1 cellular context compared by ENCODE assay signal in the genomic region with DNA sequence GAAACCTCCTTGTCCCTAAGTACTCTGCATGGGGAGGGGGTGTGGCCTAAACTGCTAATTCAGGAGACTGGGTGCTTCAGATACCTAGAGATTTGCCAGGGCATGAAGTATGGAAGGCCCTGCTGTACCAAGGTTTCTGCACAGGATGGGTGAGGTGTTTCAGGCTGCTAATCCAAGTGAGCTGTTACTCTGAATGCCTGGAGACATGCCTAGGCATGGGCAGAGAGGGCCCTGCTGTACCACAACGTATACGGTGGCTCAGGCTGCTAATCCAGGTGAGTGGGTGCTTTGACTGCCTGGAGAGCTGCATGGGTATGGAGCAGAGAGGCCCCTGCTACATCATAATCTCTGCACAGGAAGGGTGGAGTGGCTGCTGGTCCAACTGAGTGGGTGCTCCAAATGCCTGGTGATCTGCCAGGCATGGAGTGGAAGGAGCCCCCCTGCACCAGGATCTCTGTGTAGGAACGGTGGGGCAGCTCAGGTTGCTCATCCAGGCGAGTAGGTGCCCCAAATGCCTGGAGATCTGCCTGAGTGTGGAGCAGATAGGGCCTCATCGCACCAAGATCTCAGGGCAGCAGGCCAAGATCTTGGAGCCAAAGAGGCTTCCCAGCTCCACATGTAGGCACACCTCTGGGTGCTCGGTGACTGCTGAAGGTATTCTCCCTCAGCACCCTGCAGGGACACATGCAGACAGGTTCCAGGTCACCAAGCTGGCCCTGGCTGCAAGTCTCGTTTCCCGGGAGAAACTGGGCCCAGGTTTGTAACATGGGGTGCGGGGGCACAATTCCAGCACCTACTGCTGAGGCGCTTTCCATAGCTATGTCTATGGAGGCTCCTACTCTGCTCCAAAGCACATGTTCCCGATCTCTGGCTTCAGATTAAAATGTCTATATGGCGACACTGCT.
TF ChIP-seq lines count a peak whose summit lies in the region.

No MANE protein-coding gene starts in this region.

TF ChIP-seq in GM23338, 12 proteins besides CTCF, POLR2A, EP300 and RAD21 (continued from another document):
- TF ChIP-seq, protein P1, sequence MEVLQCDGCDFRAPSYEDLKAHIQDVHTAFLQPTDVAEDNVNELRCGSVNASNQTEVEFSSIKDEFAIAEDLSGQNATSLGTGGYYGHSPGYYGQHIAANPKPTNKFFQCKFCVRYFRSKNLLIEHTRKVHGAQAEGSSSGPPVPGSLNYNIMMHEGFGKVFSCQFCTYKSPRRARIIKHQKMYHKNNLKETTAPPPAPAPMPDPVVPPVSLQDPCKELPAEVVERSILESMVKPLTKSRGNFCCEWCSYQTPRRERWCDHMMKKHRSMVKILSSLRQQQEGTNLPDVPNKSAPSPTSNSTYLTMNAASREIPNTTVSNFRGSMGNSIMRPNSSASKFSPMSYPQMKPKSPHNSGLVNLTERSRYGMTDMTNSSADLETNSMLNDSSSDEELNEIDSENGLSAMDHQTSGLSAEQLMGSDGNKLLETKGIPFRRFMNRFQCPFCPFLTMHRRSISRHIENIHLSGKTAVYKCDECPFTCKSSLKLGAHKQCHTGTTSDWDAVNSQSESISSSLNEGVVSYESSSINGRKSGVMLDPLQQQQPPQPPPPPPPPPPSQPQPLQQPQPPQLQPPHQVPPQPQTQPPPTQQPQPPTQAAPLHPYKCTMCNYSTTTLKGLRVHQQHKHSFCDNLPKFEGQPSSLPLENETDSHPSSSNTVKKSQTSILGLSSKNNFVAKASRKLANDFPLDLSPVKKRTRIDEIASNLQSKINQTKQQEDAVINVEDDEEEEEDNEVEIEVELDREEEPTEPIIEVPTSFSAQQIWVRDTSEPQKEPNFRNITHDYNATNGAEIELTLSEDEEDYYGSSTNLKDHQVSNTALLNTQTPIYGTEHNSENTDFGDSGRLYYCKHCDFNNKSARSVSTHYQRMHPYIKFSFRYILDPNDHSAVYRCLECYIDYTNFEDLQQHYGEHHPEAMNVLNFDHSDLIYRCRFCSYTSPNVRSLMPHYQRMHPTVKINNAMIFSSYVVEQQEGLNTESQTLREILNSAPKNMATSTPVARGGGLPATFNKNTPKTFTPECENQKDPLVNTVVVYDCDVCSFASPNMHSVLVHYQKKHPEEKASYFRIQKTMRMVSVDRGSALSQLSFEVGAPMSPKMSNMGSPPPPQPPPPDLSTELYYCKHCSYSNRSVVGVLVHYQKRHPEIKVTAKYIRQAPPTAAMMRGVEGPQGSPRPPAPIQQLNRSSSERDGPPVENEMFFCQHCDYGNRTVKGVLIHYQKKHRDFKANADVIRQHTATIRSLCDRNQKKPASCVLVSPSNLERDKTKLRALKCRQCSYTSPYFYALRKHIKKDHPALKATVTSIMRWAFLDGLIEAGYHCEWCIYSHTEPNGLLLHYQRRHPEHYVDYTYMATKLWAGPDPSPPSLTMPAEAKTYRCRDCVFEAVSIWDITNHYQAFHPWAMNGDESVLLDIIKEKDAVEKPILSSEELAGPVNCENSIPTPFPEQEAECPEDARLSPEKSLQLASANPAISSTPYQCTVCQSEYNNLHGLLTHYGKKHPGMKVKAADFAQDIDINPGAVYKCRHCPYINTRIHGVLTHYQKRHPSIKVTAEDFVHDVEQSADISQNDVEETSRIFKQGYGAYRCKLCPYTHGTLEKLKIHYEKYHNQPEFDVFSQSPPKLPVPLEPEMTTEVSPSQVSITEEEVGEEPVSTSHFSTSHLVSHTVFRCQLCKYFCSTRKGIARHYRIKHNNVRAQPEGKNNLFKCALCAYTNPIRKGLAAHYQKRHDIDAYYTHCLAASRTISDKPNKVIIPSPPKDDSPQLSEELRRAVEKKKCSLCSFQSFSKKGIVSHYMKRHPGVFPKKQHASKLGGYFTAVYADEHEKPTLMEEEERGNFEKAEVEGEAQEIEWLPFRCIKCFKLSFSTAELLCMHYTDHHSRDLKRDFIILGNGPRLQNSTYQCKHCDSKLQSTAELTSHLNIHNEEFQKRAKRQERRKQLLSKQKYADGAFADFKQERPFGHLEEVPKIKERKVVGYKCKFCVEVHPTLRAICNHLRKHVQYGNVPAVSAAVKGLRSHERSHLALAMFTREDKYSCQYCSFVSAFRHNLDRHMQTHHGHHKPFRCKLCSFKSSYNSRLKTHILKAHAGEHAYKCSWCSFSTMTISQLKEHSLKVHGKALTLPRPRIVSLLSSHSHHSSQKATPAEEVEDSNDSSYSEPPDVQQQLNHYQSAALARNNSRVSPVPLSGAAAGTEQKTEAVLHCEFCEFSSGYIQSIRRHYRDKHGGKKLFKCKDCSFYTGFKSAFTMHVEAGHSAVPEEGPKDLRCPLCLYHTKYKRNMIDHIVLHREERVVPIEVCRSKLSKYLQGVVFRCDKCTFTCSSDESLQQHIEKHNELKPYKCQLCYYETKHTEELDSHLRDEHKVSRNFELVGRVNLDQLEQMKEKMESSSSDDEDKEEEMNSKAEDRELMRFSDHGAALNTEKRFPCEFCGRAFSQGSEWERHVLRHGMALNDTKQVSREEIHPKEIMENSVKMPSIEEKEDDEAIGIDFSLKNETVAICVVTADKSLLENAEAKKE (CRISPR knock-in tag; IDR thresholded peaks at IDR 0.05): no peak
- TF ChIP-seq STAT1 (IDR thresholded peaks at IDR 0.05; ENCODE audit: unreplicated experiment) (no peak), ZNF331 (CRISPR knock-in tag; IDR thresholded peaks at IDR 0.05; ENCODE audit: low read depth) (no peak), ZNF114 (CRISPR knock-in tag; IDR thresholded peaks at IDR 0.05) (no peak), NANOG (IDR thresholded peaks at IDR 0.05; ENCODE audit: borderline replicate concordance) (no peak), JUNB (IDR thresholded peaks at IDR 0.05; ENCODE audit: unreplicated experiment) (no peak), POLR2AphosphoS5 (IDR thresholded peaks at IDR 0.05; ENCODE audit: low read depth) (no peak), EZH2 (IDR thresholded peaks at IDR 0.05; ENCODE audit: low read depth, unreplicated experiment) (no peak)
- TF ChIP-seq, protein P2, sequence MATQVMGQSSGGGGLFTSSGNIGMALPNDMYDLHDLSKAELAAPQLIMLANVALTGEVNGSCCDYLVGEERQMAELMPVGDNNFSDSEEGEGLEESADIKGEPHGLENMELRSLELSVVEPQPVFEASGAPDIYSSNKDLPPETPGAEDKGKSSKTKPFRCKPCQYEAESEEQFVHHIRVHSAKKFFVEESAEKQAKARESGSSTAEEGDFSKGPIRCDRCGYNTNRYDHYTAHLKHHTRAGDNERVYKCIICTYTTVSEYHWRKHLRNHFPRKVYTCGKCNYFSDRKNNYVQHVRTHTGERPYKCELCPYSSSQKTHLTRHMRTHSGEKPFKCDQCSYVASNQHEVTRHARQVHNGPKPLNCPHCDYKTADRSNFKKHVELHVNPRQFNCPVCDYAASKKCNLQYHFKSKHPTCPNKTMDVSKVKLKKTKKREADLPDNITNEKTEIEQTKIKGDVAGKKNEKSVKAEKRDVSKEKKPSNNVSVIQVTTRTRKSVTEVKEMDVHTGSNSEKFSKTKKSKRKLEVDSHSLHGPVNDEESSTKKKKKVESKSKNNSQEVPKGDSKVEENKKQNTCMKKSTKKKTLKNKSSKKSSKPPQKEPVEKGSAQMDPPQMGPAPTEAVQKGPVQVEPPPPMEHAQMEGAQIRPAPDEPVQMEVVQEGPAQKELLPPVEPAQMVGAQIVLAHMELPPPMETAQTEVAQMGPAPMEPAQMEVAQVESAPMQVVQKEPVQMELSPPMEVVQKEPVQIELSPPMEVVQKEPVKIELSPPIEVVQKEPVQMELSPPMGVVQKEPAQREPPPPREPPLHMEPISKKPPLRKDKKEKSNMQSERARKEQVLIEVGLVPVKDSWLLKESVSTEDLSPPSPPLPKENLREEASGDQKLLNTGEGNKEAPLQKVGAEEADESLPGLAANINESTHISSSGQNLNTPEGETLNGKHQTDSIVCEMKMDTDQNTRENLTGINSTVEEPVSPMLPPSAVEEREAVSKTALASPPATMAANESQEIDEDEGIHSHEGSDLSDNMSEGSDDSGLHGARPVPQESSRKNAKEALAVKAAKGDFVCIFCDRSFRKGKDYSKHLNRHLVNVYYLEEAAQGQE (IDR thresholded peaks at IDR 0.05; ENCODE audit: unreplicated experiment): no peak
- TF ChIP-seq, protein P3, sequence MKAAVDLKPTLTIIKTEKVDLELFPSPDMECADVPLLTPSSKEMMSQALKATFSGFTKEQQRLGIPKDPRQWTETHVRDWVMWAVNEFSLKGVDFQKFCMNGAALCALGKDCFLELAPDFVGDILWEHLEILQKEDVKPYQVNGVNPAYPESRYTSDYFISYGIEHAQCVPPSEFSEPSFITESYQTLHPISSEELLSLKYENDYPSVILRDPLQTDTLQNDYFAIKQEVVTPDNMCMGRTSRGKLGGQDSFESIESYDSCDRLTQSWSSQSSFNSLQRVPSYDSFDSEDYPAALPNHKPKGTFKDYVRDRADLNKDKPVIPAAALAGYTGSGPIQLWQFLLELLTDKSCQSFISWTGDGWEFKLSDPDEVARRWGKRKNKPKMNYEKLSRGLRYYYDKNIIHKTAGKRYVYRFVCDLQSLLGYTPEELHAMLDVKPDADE (IDR thresholded peaks at IDR 0.05): no peak
